ENCODE assay signal across 8 cellular contexts in genomic region chr22:17257578-17257977, GRCh38. TPM values are rescaled to one million over a fixed set of nuclear protein-coding genes. Genes with fewer than 3 reads are reported as not detected.
DNase-seq lines count a peak whose midpoint lies in the region; ATAC-seq lines count a peak whose summit lies in the region.

No MANE protein-coding gene starts in this region.

- CTCF ChIA-PET in activated CD4-positive, alpha-beta T cell treated with anti-CD3 and anti-CD28 coated beads for 36 hours (lab: Charles Lee), result interaction anchor here (1.0 to 1.1 kb wide), 2 partner anchors 12 to 85 kb away, joined by 3 to 5 read pairs; no protein-coding TSS in a partner anchor

- H3K36me3 Mint-ChIP-seq in activated CD4-positive, alpha-beta T cell treated with anti-CD3 and anti-CD28 coated beads for 36 hours (ENCODE audit: low read depth), result no peaks in the 10 kb centered on the region

- DNase-seq in activated CD4-positive, alpha-beta T cell treated with anti-CD3 and anti-CD28 coated beads for 36 hours, result no peak
- DNase-seq in activated CD4-positive, alpha-beta T cell treated with anti-CD3 and anti-CD28 coated beads for 48 hours, result no peak
- peak; percentile 77 to 82 for DNase-seq in NCI-H526 (lab: John Stamatoyannopoulos, UW)
- DNase-seq in stimulated activated naive CD8-positive, alpha-beta T cell treated with anti-CD3 and anti-CD28 coated beads, Interleukin-15, Interleukin-2, amounts not matched to agents 100 U/mL and 50 U/mL, for 24 hours, result no peak
- no peak for DNase-seq in LoVo (ENCODE audit: low spot score)
- no peak for DNase-seq in activated CD8-positive, alpha-beta memory T cell treated with anti-CD3 and anti-CD28 coated beads for 24 hours

- ATAC-seq in activated CD4-positive, alpha-beta T cell treated with anti-CD3 and anti-CD28 coated beads for 36 hours, result peak; percentile 13
- ATAC-seq in HG02763 (IDR thresholded peaks at IDR 0.05; ENCODE audit: unreplicated experiment), result peak; percentile 49
- no peak for ATAC-seq in stimulated activated naive CD8-positive, alpha-beta T cell treated with anti-CD3 and anti-CD28 coated beads, Interleukin-15, Interleukin-2, amounts not matched to agents 100 U/mL and 50 U/mL, for 24 hours

- H3K36me3 ChIP-seq in mesodermal cell (ENCODE audit: control insufficient read depth, insufficient read depth, low read length), result no peaks in the 10 kb centered on the region

- intact Hi-C loops in activated CD4-positive, alpha-beta T cell treated with anti-CD3 and anti-CD28 coated beads for 36 hours (cut with DNase I, micrococcal nuclease), result no loop called here

- POLR2A ChIA-PET in activated CD4-positive, alpha-beta T cell treated with anti-CD3 and anti-CD28 coated beads for 36 hours (lab: Charles Lee), result interaction anchor here (0.6 kb wide), 1 partner anchor 326 kb away, joined by 3 read pairs; no protein-coding TSS in a partner anchor

- H3K4me1 ChIP-seq in mesodermal cell (ENCODE audit: control insufficient read depth, insufficient read depth, low read length, poor library complexity, severe bottlenecking), result peaks cover 24% of the 10 kb centered on the region

- H3K4me3 ChIP-seq in mesodermal cell (ENCODE audit: extremely low read depth, insufficient read depth, low read length, poor library complexity, severe bottlenecking), result no peak overlapping the region

- H3K4me1 Mint-ChIP-seq in activated CD4-positive, alpha-beta T cell treated with anti-CD3 and anti-CD28 coated beads for 36 hours, result peaks cover 21% of the 10 kb centered on the region

- H3K9me3 Mint-ChIP-seq in activated CD4-positive, alpha-beta T cell treated with anti-CD3 and anti-CD28 coated beads for 36 hours (ENCODE audit: low read depth), result no peaks in the 10 kb centered on the region

- H3K4me3 Mint-ChIP-seq in activated CD4-positive, alpha-beta T cell treated with anti-CD3 and anti-CD28 coated beads for 36 hours, result no peak overlapping the region

- H3K27ac ChIP-seq in mesodermal cell (ENCODE audit: low read depth, low read length, severe bottlenecking), result peak overlapping the region; percentile 63

- H3K9me3 ChIP-seq in mesodermal cell (ENCODE audit: control insufficient read depth, low read length), result no peaks in the 10 kb centered on the region

- WGBS in mesodermal cell (ENCODE audit: insufficient coverage in 2 of 2), 2 experiments, result 17 to 30% methylated on average over 1 of the region's 3 CpGs

- H3K27me3 Mint-ChIP-seq in activated CD4-positive, alpha-beta T cell treated with anti-CD3 and anti-CD28 coated beads for 36 hours, result no peaks in the 10 kb centered on the region

- no peak overlapping the region for H3K27ac Mint-ChIP-seq in activated CD4-positive, alpha-beta T cell treated with anti-CD3 and anti-CD28 coated beads for 36 hours

RNA-seq across cellular contexts. Expression of gene ADA2, which starts 38.3 kb away (rescaled TPM):
- total RNA-seq in activated CD4-positive, alpha-beta T cell treated with anti-CD3 and anti-CD28 coated beads for 36 hours, result 1 to 10 TPM; 5.4 to 6.1 TPM
- polyA plus RNA-seq in mesodermal cell (2013, experiment 1 of 2), result 5.5 TPM
- 4.5 TPM for polyA plus RNA-seq in mesodermal cell (2013, experiment 2 of 2)

Comparison
In these comparisons a context has a peak if more than half of its experiments do, and no peak if none do; other contexts are left out.
1. DNase-seq: peak in NCI-H526 (2 of 2); none in activated CD4-positive, alpha-beta T cell treated with anti-CD3 and anti-CD28 coated beads for 36 hours (single experiment), activated CD4-positive, alpha-beta T cell treated with anti-CD3 and anti-CD28 coated beads for 48 hours (single experiment), stimulated activated naive CD8-positive, alpha-beta T cell treated with anti-CD3 and anti-CD28 coated beads, Interleukin-15, Interleukin-2, amounts not matched to agents 100 U/mL and 50 U/mL, for 24 hours (single experiment), LoVo (single experiment) and activated CD8-positive, alpha-beta memory T cell treated with anti-CD3 and anti-CD28 coated beads for 24 hours (single experiment).